In the genomic region with DNA sequence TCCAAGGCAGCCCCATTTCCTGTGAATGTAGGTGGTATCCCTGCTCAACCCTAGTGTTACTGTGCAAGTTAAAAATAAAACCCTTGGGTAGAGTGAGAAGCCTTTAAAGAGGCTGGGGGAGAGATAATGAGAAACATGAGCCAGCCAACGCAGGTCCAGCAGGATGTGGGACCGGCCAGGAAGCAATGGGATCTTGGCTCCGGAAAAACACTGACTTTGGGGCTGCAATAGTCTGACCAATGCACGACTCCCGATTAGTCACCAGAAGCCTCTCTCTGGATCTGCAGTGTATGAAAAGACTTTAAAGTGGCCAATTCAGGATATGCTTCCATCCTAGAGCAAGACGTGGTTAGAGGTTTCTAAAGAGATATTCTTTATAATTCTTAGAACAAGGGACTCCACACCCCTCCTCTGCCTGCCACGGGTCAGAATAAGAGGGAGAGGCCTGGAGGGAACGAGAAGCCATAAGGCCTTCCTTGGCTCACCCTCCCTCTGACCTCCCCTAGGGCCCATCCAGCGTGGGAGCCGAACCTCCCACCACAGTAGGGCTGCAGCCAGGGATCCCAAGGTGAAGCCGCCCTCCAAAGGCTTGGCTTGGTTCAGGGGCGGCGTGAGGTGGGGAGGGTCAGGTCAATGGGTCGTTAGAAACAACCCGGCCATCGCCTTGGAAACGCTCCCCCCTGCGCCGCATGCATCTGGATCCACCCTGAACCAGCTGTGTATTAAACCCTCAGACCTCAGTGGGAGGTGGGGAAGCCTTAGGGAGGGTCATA, we compare ENCODE assay signal across 2 cellular contexts.
A peak's percentile ranks its signal among the peaks of the same experiment; 100 is the strongest.
TF ChIP-seq lines count a peak whose summit lies in the region.

No MANE protein-coding gene starts in this region.

TF ChIP-seq in IMR-90, 13 proteins besides CTCF, POLR2A, EP300 and RAD21 (continued from another document):
- TF ChIP-seq FOS (IDR thresholded peaks at IDR 0.05; ENCODE audit: low read depth, low read length) (no peak), MAZ (IDR thresholded peaks at IDR 0.05; ENCODE audit: borderline replicate concordance, low read depth, low read length) (no peak), CEBPB (IDR thresholded peaks at IDR 0.05; ENCODE audit: low read depth, low read length) (peak; percentile 26; the same call in 1 of the 2 replicates)

TF ChIP-seq in HEK293T, 16 proteins besides CTCF, POLR2A, EP300 and RAD21:
- TF ChIP-seq NFRKB (IDR thresholded peaks at IDR 0.05) (no peak), LEF1 (IDR thresholded peaks at IDR 0.05; ENCODE audit: borderline replicate concordance) (no peak), HDGF (IDR thresholded peaks at IDR 0.05; ENCODE audit: borderline replicate concordance) (no peak), L3MBTL2 (conservative IDR thresholded peaks at IDR 0.05) (no peak), SP1 (IDR thresholded peaks at IDR 0.05) (no peak), FOXA1 (IDR thresholded peaks at IDR 0.05) (no peak), FOXK2 (IDR thresholded peaks at IDR 0.05) (no peak), FOXM1 (IDR thresholded peaks at IDR 0.05; ENCODE audit: borderline replicate concordance) (no peak), SUZ12 (IDR thresholded peaks at IDR 0.05) (no peak), ELF4 (IDR thresholded peaks at IDR 0.05) (no peak), CTBP1 (IDR thresholded peaks at IDR 0.05; ENCODE audit: borderline replicate concordance) (no peak), BHLHE40 (IDR thresholded peaks at IDR 0.05; ENCODE audit: borderline replicate concordance) (no peak), TARDBP (IDR thresholded peaks at IDR 0.05) (no peak), ARNT (IDR thresholded peaks at IDR 0.05) (no peak), ZNF384 (IDR thresholded peaks at IDR 0.05) (no peak)
- TF ChIP-seq, protein P1, sequence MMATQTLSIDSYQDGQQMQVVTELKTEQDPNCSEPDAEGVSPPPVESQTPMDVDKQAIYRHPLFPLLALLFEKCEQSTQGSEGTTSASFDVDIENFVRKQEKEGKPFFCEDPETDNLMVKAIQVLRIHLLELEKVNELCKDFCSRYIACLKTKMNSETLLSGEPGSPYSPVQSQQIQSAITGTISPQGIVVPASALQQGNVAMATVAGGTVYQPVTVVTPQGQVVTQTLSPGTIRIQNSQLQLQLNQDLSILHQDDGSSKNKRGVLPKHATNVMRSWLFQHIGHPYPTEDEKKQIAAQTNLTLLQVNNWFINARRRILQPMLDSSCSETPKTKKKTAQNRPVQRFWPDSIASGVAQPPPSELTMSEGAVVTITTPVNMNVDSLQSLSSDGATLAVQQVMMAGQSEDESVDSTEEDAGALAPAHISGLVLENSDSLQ (IDR thresholded peaks at IDR 0.05), result no peak
